ENCODE assay signal across 25 cellular contexts in the genomic region with DNA sequence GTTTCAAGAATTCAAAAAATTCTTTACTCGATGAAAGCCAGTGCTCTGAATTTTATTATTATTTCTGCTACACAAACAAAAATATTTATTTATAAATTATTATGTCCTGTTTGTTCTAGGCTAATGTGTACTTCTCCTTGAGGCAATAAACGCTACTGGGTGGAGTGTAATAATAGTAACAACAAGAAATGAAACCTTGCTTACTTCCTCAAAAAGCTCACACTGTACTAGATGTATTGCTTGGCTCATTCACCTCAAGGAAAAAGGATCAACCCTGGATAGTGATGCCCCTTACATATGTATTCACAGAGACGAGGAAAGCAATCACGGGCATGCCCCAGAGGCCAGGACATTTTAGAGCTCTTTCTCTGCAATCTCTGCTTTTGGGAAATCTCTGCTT.
"Had no signal": no experiment of that assay in that cellular context is flagged by ENCODE, and none has a peak within 500 bp of the region (broad histone marks: within the 10 kb centered on the region; RNA-seq: fewer than 3 reads in every experiment).

No MANE protein-coding gene starts in this region.

- H3K27ac ChIP-seq: cardiac muscle cell, gastrocnemius medialis, heart right ventricle, left ventricle myocardium inferior, right atrium auricular region, suprapubic skin, transverse colon, uterus had no signal

- H3K4me3 Mint-ChIP-seq: activated CD8-positive, alpha-beta T cell treated with anti-CD3 and anti-CD28 coated beads for 36 hours; activated naive CD8-positive, alpha-beta T cell treated with anti-CD3 and anti-CD28 coated beads, Interleukin-2, amount 10 ng/mL, durations not matched to agents 7 days and 5 days; activated T-helper 17 cell treated with anti-CD3 and anti-CD28 coated beads, Interleukin-2, amount 50 U/mL, for 72 hours; dendritic cell treated with granulocyte-macrophage colony-stimulating factor and Interleukin-4, amounts not matched to agents 40 ng/mL and 50 ng/mL, for 4 days; memory B cell; naive B cell; neural crest cell; stimulated activated naive CD8-positive, alpha-beta T cell treated with anti-CD3 and anti-CD28 coated beads, Interleukin-15, Interleukin-2, amounts not matched to agents 100 ng/mL and 50 ng/mL, for 24 hours had no signal

- DNase-seq: activated CD4-positive, alpha-beta T cell treated with anti-CD3 and anti-CD28 coated beads for 48 hours; activated CD4-positive, CD25-positive, alpha-beta regulatory T cell; activated CD8-positive, alpha-beta T cell treated with anti-CD3 and anti-CD28 coated beads for 36 hours; activated naive CD4-positive, alpha-beta T cell; activated naive CD8-positive, alpha-beta T cell treated with anti-CD3 and anti-CD28 coated beads, Interleukin-2, amount 10 ng/mL, durations not matched to agents 7 days and 5 days; activated T-cell treated with anti-CD3 and anti-CD28 coated beads, Interleukin-2, amount 50 U/mL, for 1 hour; amygdala; effector CD8-positive, alpha-beta T cell; gastrocnemius medialis; heart right ventricle; left ventricle myocardium inferior; mucosa of descending colon; naive B cell; transverse colon; uterus had no signal

- H3K9me3 Mint-ChIP-seq: dendritic cell treated with granulocyte-macrophage colony-stimulating factor and Interleukin-4, amounts not matched to agents 40 ng/mL and 50 ng/mL, for 4 days had no signal

- H3K4me3 ChIP-seq: cardiac muscle cell, gastrocnemius medialis, heart right ventricle, left ventricle myocardium inferior, mucosa of descending colon, right atrium auricular region, suprapubic skin, transverse colon, uterus had no signal

- H3K27me3 ChIP-seq: cardiac muscle cell, gastrocnemius medialis, heart right ventricle, right atrium auricular region, suprapubic skin, transverse colon had no signal

- ATAC-seq: activated CD8-positive, alpha-beta T cell treated with anti-CD3 and anti-CD28 coated beads for 36 hours; activated T-helper 17 cell treated with anti-CD3 and anti-CD28 coated beads, Interleukin-2, amount 50 U/mL, for 72 hours; esophagus mucosa; gastrocnemius medialis; heart right ventricle; mucosa of descending colon had no signal

- H3K27ac Mint-ChIP-seq: activated CD8-positive, alpha-beta T cell treated with anti-CD3 and anti-CD28 coated beads for 36 hours; activated naive CD8-positive, alpha-beta T cell treated with anti-CD3 and anti-CD28 coated beads, Interleukin-2, amount 10 ng/mL, durations not matched to agents 7 days and 5 days; activated T-helper 17 cell treated with anti-CD3 and anti-CD28 coated beads, Interleukin-2, amount 50 U/mL, for 72 hours; dendritic cell treated with granulocyte-macrophage colony-stimulating factor and Interleukin-4, amounts not matched to agents 40 ng/mL and 50 ng/mL, for 4 days; memory B cell; naive B cell; progenitor cell of endocrine pancreas; stimulated activated naive CD8-positive, alpha-beta T cell treated with anti-CD3 and anti-CD28 coated beads, Interleukin-15, Interleukin-2, amounts not matched to agents 100 ng/mL and 50 ng/mL, for 24 hours had no signal

- H3K4me1 ChIP-seq: gastrocnemius medialis, heart right ventricle, left ventricle myocardium inferior, right atrium auricular region, suprapubic skin, transverse colon, uterus had no signal

- H3K27me3 Mint-ChIP-seq: activated CD8-positive, alpha-beta T cell treated with anti-CD3 and anti-CD28 coated beads for 36 hours; activated naive CD8-positive, alpha-beta T cell treated with anti-CD3 and anti-CD28 coated beads, Interleukin-2, amount 10 ng/mL, durations not matched to agents 7 days and 5 days; activated T-helper 17 cell treated with anti-CD3 and anti-CD28 coated beads, Interleukin-2, amount 50 U/mL, for 72 hours; dendritic cell treated with granulocyte-macrophage colony-stimulating factor and Interleukin-4, amounts not matched to agents 40 ng/mL and 50 ng/mL, for 4 days; memory B cell; naive B cell; progenitor cell of endocrine pancreas; stimulated activated naive CD8-positive, alpha-beta T cell treated with anti-CD3 and anti-CD28 coated beads, Interleukin-15, Interleukin-2, amounts not matched to agents 100 ng/mL and 50 ng/mL, for 24 hours had no signal

- H3K4me1 Mint-ChIP-seq: activated naive CD8-positive, alpha-beta T cell treated with anti-CD3 and anti-CD28 coated beads, Interleukin-2, amount 10 ng/mL, durations not matched to agents 7 days and 5 days; activated T-helper 17 cell treated with anti-CD3 and anti-CD28 coated beads, Interleukin-2, amount 50 U/mL, for 72 hours; memory B cell; naive B cell had no signal

- H3K9me3 ChIP-seq: gastrocnemius medialis, left ventricle myocardium inferior, mucosa of descending colon, right atrium auricular region, suprapubic skin, transverse colon, uterus had no signal

- H3K36me3 Mint-ChIP-seq: activated naive CD8-positive, alpha-beta T cell treated with anti-CD3 and anti-CD28 coated beads, Interleukin-2, amount 10 ng/mL, durations not matched to agents 7 days and 5 days; memory B cell; naive B cell had no signal

- H3K36me3 ChIP-seq: cardiac muscle cell, gastrocnemius medialis, heart right ventricle, left ventricle myocardium inferior, right atrium auricular region, suprapubic skin, transverse colon, uterus had no signal
